In genomic region chr2:235034270-235035135, GRCh38 we compare ENCODE assay signal across 1 cellular context.
TF ChIP-seq lines count a peak whose summit lies in the region.

No MANE protein-coding gene starts in this region.

TF ChIP-seq in WTC11, 78 proteins besides CTCF, POLR2A, EP300 and RAD21 (continued from another document):
- TF ChIP-seq FOXP4 (CRISPR knock-in tag; IDR thresholded peaks at IDR 0.05) (no peak), ZNF138 (CRISPR knock-in tag; conservative IDR thresholded peaks at IDR 0.05) (no peak), USF1 (CRISPR knock-in tag; IDR thresholded peaks at IDR 0.05) (no peak), TEAD1 (CRISPR knock-in tag; IDR thresholded peaks at IDR 0.05) (no peak), NR3C1 (CRISPR knock-in tag; conservative IDR thresholded peaks at IDR 0.05; ENCODE audit: low read depth) (no peak), PRRX2 (CRISPR knock-in tag; IDR thresholded peaks at IDR 0.05) (no peak), ERG (CRISPR knock-in tag; IDR thresholded peaks at IDR 0.05) (no peak), ARID4B (CRISPR knock-in tag; IDR thresholded peaks at IDR 0.05; ENCODE audit: borderline replicate concordance) (no peak), AFF4 (CRISPR knock-in tag; IDR thresholded peaks at IDR 0.05; ENCODE audit: borderline replicate concordance) (no peak), CREM (CRISPR knock-in tag; IDR thresholded peaks at IDR 0.05) (no peak), ETV6 (CRISPR knock-in tag; IDR thresholded peaks at IDR 0.05) (no peak), KAT7 (CRISPR knock-in tag; IDR thresholded peaks at IDR 0.05; ENCODE audit: borderline replicate concordance) (no peak), CREB1 (CRISPR knock-in tag; IDR thresholded peaks at IDR 0.05) (no peak), ATF1 (CRISPR knock-in tag; IDR thresholded peaks at IDR 0.05) (no peak), ZNF396 (CRISPR knock-in tag; IDR thresholded peaks at IDR 0.05; ENCODE audit: borderline replicate concordance) (no peak)
